Comparison of ENCODE assay signal across 1 cellular context in genomic region chr2:219559156-219559915, GRCh38.
TF ChIP-seq lines count a peak whose summit lies in the region.

No MANE protein-coding gene starts in this region.

TF ChIP-seq in HepG2, 621 proteins besides CTCF, POLR2A, EP300 and RAD21:
- TF ChIP-seq SMAD9 (CRISPR knock-in tag; IDR thresholded peaks at IDR 0.05) (no peak), NR2F1 (CRISPR knock-in tag; IDR thresholded peaks at IDR 0.05) (0 out of 4 replicates have a peak, but pooled peaks of 1 of the 2 experiments have one; percentile 30), AGO2 (optimal IDR thresholded peaks at IDR 0.05; ENCODE audit: low read depth, low read length) (peak; percentile 32), RXRA (CRISPR knock-in tag; IDR thresholded peaks at IDR 0.05) (0 out of 2 replicates have a peak, but pooled peaks have one; percentile 25)
TF ChIP-seq in HepG2: peak in this region for 3.
